ENCODE assay signal across 20 cellular contexts in the genomic region with DNA sequence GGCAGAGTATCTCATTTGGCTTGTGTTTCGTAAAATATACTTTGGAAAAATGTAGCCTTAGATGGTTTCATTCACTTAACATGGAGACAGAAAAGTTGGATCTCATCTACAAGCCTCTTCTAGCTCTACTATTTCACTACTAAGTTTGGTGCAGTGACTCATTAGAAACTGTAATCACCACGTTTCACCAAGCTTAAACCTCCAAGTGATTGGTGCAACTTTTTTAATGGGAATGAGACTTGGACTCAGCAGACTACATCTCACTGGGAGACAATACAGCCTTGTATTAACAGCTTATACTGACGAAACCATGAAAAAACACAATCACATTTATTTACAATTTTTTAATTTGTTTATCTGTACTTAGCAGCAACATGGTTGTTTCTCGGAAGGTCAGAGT.
"Had no signal": no experiment of that assay in that cellular context is flagged by ENCODE, and none has a peak within 500 bp of the region (broad histone marks: within the 10 kb centered on the region; RNA-seq: fewer than 3 reads in every experiment).

No MANE protein-coding gene starts in this region.

- H3K4me1 ChIP-seq: left ventricle myocardium inferior, transverse colon, uterus had no signal

- H3K9me3 ChIP-seq: left ventricle myocardium inferior, neutrophil, transverse colon, uterus had no signal

- H3K27ac ChIP-seq: left ventricle myocardium inferior, neutrophil, pancreas, transverse colon, uterus had no signal

- H3K27me3 ChIP-seq: neutrophil, pancreas, transverse colon, uterus had no signal

- H3K4me3 ChIP-seq: left ventricle myocardium inferior, pancreas, transverse colon, uterus had no signal

- H3K36me3 ChIP-seq: left ventricle myocardium inferior, neutrophil, pancreas, transverse colon, uterus had no signal

- DNase-seq: activated CD4-positive, alpha-beta T cell treated with anti-CD3 and anti-CD28 coated beads, Interleukin-2, amount 10 ng/mL, durations not matched to agents 7 days and 5 days; activated CD8-positive, alpha-beta memory T cell treated with anti-CD3 and anti-CD28 coated beads, Interleukin-2, amount 50 U/mL, for 4 hours; activated effector memory CD4-positive, alpha-beta T cell treated with Interleukin-2 at 50 U/mL for 16 hours; activated naive CD4-positive, alpha-beta T cell treated with anti-CD3 and anti-CD28 coated beads, Interleukin-2, amount 10 ng/mL, durations not matched to agents 7 days and 5 days; activated T-cell treated with anti-CD3 and anti-CD28 coated beads, Interleukin-2, amount 50 U/mL, for 4 hours; effector memory CD4-positive, alpha-beta T cell; immature natural killer cell; kidney glomerular epithelial cell; left ventricle myocardium inferior; naive thymus-derived CD4-positive, alpha-beta T cell; pancreas; retina; stimulated activated naive B cell treated with anti-CD40 and anti-IgM and Interleukin-4, amounts not matched to agents 10 μg/mL and 1 μg/mL and 100 μg/mL, for 72 hours; T-cell; T1000; transverse colon; uterus had no signal

- ATAC-seq: activated CD4-positive, CD25-positive, alpha-beta regulatory T cell treated with anti-CD3 and anti-CD28 coated beads, Interleukin-2, amount 50 U/mL, for 24 hours; activated T-cell treated with anti-CD3 and anti-CD28 coated beads, Interleukin-2, amount 50 U/mL, for 4 hours; naive thymus-derived CD4-positive, alpha-beta T cell; SK-N-SH treated with all-trans-retinoic acid at 6 μM for 48 hours; stimulated activated naive B cell treated with anti-CD40 and anti-IgM and Interleukin-4, amounts not matched to agents 10 μg/mL and 1 μg/mL and 100 μg/mL, for 72 hours; T-cell had no signal
